24 cellular contexts compared by ENCODE assay signal in genomic region chr1:177137814-177138213, GRCh38. TPM values are rescaled to one million over a fixed set of nuclear protein-coding genes. Genes with fewer than 3 reads are reported as not detected.
DNase-seq lines count a peak whose midpoint lies in the region; FAIRE-seq and TF ChIP-seq lines count a peak whose summit lies in the region.
"Had no signal": no experiment of that assay in that cellular context is flagged by ENCODE, and none has a peak within 500 bp of the region (broad histone marks: within the 10 kb centered on the region; RNA-seq: fewer than 3 reads in every experiment).

No MANE protein-coding gene starts in this region.

- peaks cover 5 to 6% of the 10 kb centered on the region in 2 experiments for H3K4me1 Mint-ChIP-seq in H9
- H3K4me1 Mint-ChIP-seq in activated CD4-positive, alpha-beta memory T cell treated with anti-CD3 and anti-CD28 coated beads, Interleukin-2, amount 10 ng/mL, durations not matched to agents 7 days and 5 days: no peaks in the 10 kb centered on the region
- H3K4me1 Mint-ChIP-seq: CD8-positive, alpha-beta memory T cell had no signal

- FAIRE-seq in small intestine (lab: Jason Lieb, UNC): no peak
- FAIRE-seq: A549, GM12891 had no signal

- no peak overlapping the region for H4K8ac ChIP-seq in H9 (replicated peaks; ENCODE audit: insufficient read length, low read depth, low read length)

- H3K4ac ChIP-seq in H9 (ENCODE audit: low read depth, low read length): no peak overlapping the region

- in situ Hi-C loops in ACHN (cut with HindIII; ENCODE audit: low pct_ligation_motif_present, low pct_unique_long_range_greater_than_20kb, low sequenced_read_pairs): no loop called here

- H3K9me3 ChIP-seq in H9 (ENCODE audit: control insufficient read depth, low read depth, low read length): no peaks in the 10 kb centered on the region
- no peaks in the 10 kb centered on the region for H3K9me3 ChIP-seq in WERI-Rb-1 (ENCODE audit: severe bottlenecking)
- H3K9me3 ChIP-seq in small intestine (ENCODE audit: control insufficient read depth, low read depth): no peaks in the 10 kb centered on the region
- H3K9me3 ChIP-seq: A549, HAP-1, SK-N-SH had no signal

- H2BK20ac ChIP-seq in H9 (ENCODE audit: low read depth, low read length, poor library complexity, severe bottlenecking): no peak overlapping the region

- no peak overlapping the region for H3K4me2 ChIP-seq in H9 (ENCODE audit: insufficient read depth, insufficient read length, low read length)
- H3K4me2 ChIP-seq: A549, SK-N-SH had no signal

- H3K4me3 Mint-ChIP-seq in H9: no peak overlapping the region
- no peak overlapping the region for H3K4me3 Mint-ChIP-seq in activated CD4-positive, alpha-beta memory T cell treated with anti-CD3 and anti-CD28 coated beads, Interleukin-2, amount 10 ng/mL, durations not matched to agents 7 days and 5 days
- H3K4me3 Mint-ChIP-seq: CD8-positive, alpha-beta memory T cell had no signal

- H2BK5ac ChIP-seq in H9 (ENCODE audit: insufficient read length, low read length): no peak overlapping the region

- WGBS in H9 (ENCODE audit: extremely low coverage, insufficient read length, low lambda C conversion rate): no CpG with 5 or more reads among the region's 1 CpG
- WGBS in small intestine, 3 donors: 14 to 36% (median 35%) methylated on average over 1 of the region's 1 CpG

- H3K23me2 ChIP-seq in H9 (ENCODE audit: insufficient read length, low read depth, low read length, poor library complexity, severe bottlenecking): no peaks in the 10 kb centered on the region

- H3K79me2 ChIP-seq in H9 (ENCODE audit: insufficient read depth, low read length): no peaks in the 10 kb centered on the region

- H2BK12ac ChIP-seq in H9 (ENCODE audit: insufficient read length, low read depth, low read length): no peak overlapping the region

- H3K27me3 ChIP-seq in H9 (ENCODE audit: insufficient read depth, low read length) (no peaks in the 10 kb centered on the region), WERI-Rb-1 (ENCODE audit: insufficient read depth, low read depth, severe bottlenecking) (no peaks in the 10 kb centered on the region), small intestine (ENCODE audit: control insufficient read depth in 2 of 2, insufficient read depth in 2 of 2, low read length in 2 of 2) (no peaks in the 10 kb centered on the region)

- H3K36me3 ChIP-seq in WERI-Rb-1: no peaks in the 10 kb centered on the region
- H3K36me3 ChIP-seq in small intestine (ENCODE audit: control insufficient read depth in 2 of 2, insufficient read depth in 2 of 2, low read length in 2 of 2): no peaks in the 10 kb centered on the region
- H3K36me3 ChIP-seq: HAP-1 had no signal

- H2BK120ac ChIP-seq in H9 (ENCODE audit: low read depth, low read length, poor library complexity, severe bottlenecking): no peak overlapping the region

- no peaks in the 10 kb centered on the region; the same call in 1 of the 2 replicates for H3K27me3 Mint-ChIP-seq in H9 (ENCODE audit: low read depth)
- no peaks in the 10 kb centered on the region for H3K27me3 Mint-ChIP-seq in activated CD4-positive, alpha-beta memory T cell treated with anti-CD3 and anti-CD28 coated beads, Interleukin-2, amount 10 ng/mL, durations not matched to agents 7 days and 5 days

- peaks cover 0 to 2% (median 0%) of the 10 kb centered on the region in 3 experiments; a peak in 1 of 7 replicates for H3K36me3 Mint-ChIP-seq in H9 (ENCODE audit: insufficient read depth in 1 of 3, low read depth in 3 of 3)
- H3K36me3 Mint-ChIP-seq in activated CD4-positive, alpha-beta memory T cell treated with anti-CD3 and anti-CD28 coated beads, Interleukin-2, amount 10 ng/mL, durations not matched to agents 7 days and 5 days (ENCODE audit: low read depth): no peaks in the 10 kb centered on the region
- H3K36me3 Mint-ChIP-seq: CD8-positive, alpha-beta memory T cell had no signal

- DNase-seq in ACHN: peak; percentile 2
- no peak for DNase-seq in H9
- DNase-seq in WERI-Rb-1: no peak
- DNase-seq in iPS-NIHi11 (ENCODE audit: low spot score): peak; percentile 12
- DNase-seq in small intestine: no peak
- DNase-seq in NCI-H748 treated with DMSO at 0.1 percent for 48 hours (lab: John Stamatoyannopoulos, UW): no peak
- no peak for DNase-seq in activated CD4-positive, alpha-beta memory T cell treated with anti-CD3 and anti-CD28 coated beads, Interleukin-2, amount 10 ng/mL, durations not matched to agents 7 days and 5 days
- no peak for DNase-seq in cerebellar nuclear complex (lab: John Stamatoyannopoulos, UW)
- DNase-seq: C1 segment of cervical spinal cord; Calu3; CD8-positive, alpha-beta memory T cell; DMS153; KBM-7; NCI-H1105 treated with DMSO at 0.1 percent for 48 hours; NCI-H2029 treated with DMSO at 0.1 percent for 48 hours; NCI-H2171 treated with DMSO at 0.1 percent for 48 hours; NCI-H69; NK-92 treated with Interleukin-12 subunit alpha and Interleukin-12 subunit beta, amount 100 ng/mL, for 24 hours; SIG-M5; SK-N-SH had no signal

- no peaks in the 10 kb centered on the region for H4K20me1 ChIP-seq in H9 (ENCODE audit: control insufficient read depth, insufficient read depth, insufficient read length)

- H3K23ac ChIP-seq in H9 (ENCODE audit: insufficient read length, low read depth, low read length): no peak overlapping the region

- no peak overlapping the region for H3K18ac ChIP-seq in H9 (ENCODE audit: insufficient read length, low read depth, low read length)

- H3K9ac ChIP-seq in H9 (ENCODE audit: extremely low read depth, insufficient read length, low read length): no peak overlapping the region
- H3K9ac ChIP-seq: SK-N-SH had no signal

- H2AK5ac ChIP-seq in H9 (ENCODE audit: insufficient read length, low read length): no peak overlapping the region

- CTCF ChIA-PET in activated CD4-positive, alpha-beta memory T cell treated with anti-CD3 and anti-CD28 coated beads, Interleukin-2, amount 10 ng/mL, durations not matched to agents 7 days and 5 days (lab: Charles Lee): no interaction called here

- no peak overlapping the region for H3K27ac ChIP-seq in H9 (ENCODE audit: insufficient read length, low read depth, low read length)
- no peak overlapping the region for H3K27ac ChIP-seq in WERI-Rb-1
- H3K27ac ChIP-seq in small intestine (ENCODE audit: low read depth in 1 of 2, low read length in 1 of 2): no peak overlapping the region
- H3K27ac ChIP-seq: A549 had no signal

- no peak overlapping the region for H4K5ac ChIP-seq in H9 (ENCODE audit: insufficient read length, low read depth, low read length)

- H3K56ac ChIP-seq in H9 (ENCODE audit: insufficient read length, low read depth, low read length): no peak overlapping the region

- TF ChIP-seq CTCF in H9 (conservative IDR thresholded peaks at IDR 0.05): peak; percentile 59
- peak; percentile 36; the same call in 1 of the 2 replicates for TF ChIP-seq CTCF in WERI-Rb-1 (IDR thresholded peaks at IDR 0.05; ENCODE audit: low read depth, low read length)

- no peak overlapping the region for H3K4me3 ChIP-seq in WERI-Rb-1 (ENCODE audit: low read depth, low read length)
- no peak overlapping the region for H3K4me3 ChIP-seq in small intestine (ENCODE audit: low read depth in 1 of 2, low read length in 2 of 2)
- H3K4me3 ChIP-seq: A549, HAP-1 had no signal

- no peak overlapping the region for H2AFZ ChIP-seq in H9 (ENCODE audit: low read length)

- no peak overlapping the region for H3T11ph ChIP-seq in H9 (ENCODE audit: low read length)

- H3K27ac Mint-ChIP-seq in H9: no peak overlapping the region
- H3K27ac Mint-ChIP-seq in activated CD4-positive, alpha-beta memory T cell treated with anti-CD3 and anti-CD28 coated beads, Interleukin-2, amount 10 ng/mL, durations not matched to agents 7 days and 5 days: no peak overlapping the region
- H3K27ac Mint-ChIP-seq: CD8-positive, alpha-beta memory T cell had no signal

- no peak overlapping the region for H2BK15ac ChIP-seq in H9 (ENCODE audit: low read depth, low read length)

- H3K4me1 ChIP-seq in H9 (ENCODE audit: insufficient read depth, low read length): no peaks in the 10 kb centered on the region; the same call in 1 of the 2 replicates
- no peaks in the 10 kb centered on the region for H3K4me1 ChIP-seq in small intestine (ENCODE audit: control insufficient read depth in 2 of 2, insufficient read depth in 1 of 2, low read depth in 1 of 2, low read length in 1 of 2)
- H3K4me1 ChIP-seq: A549, HAP-1 had no signal

- H4K91ac ChIP-seq in H9 (ENCODE audit: insufficient read length, low read depth, low read length): no peak overlapping the region

- H3K9me3 Mint-ChIP-seq in H9: no peaks in the 10 kb centered on the region
- no peaks in the 10 kb centered on the region for H3K9me3 Mint-ChIP-seq in activated CD4-positive, alpha-beta memory T cell treated with anti-CD3 and anti-CD28 coated beads, Interleukin-2, amount 10 ng/mL, durations not matched to agents 7 days and 5 days

- H3K14ac ChIP-seq in H9 (ENCODE audit: insufficient read depth, low read length): no peak overlapping the region

- H3K79me1 ChIP-seq in H9 (ENCODE audit: insufficient read depth, low read depth, low read length, poor library complexity, severe bottlenecking): no peaks in the 10 kb centered on the region

- POLR2A ChIA-PET in activated CD4-positive, alpha-beta memory T cell treated with anti-CD3 and anti-CD28 coated beads, Interleukin-2, amount 10 ng/mL, durations not matched to agents 7 days and 5 days (lab: Charles Lee): no interaction called here

RNA-seq across cellular contexts. Expression of gene ASTN1, which starts 26.7 kb away (rescaled TPM):
- total RNA-seq in H9 (2021): 0.94 and 0.98 TPM in 2 replicates
- under 1 TPM in 1 of 3 donors, not detected in 2; 0.90 TPM for polyA plus RNA-seq in small intestine
- total RNA-seq in activated CD4-positive, alpha-beta memory T cell treated with anti-CD3 and anti-CD28 coated beads, Interleukin-2, amount 10 ng/mL, durations not matched to agents 7 days and 5 days: not detected
- total RNA-seq: Calu3; CD8-positive, alpha-beta memory T cell; G401 had no signal
- polyA plus RNA-seq: A549; CD8-positive, alpha-beta memory T cell had no signal

RNA-seq across cellular contexts. Expression of gene BRINP2, which starts 32.9 kb away (rescaled TPM):
- not detected in 2 replicates for total RNA-seq in H9 (2021)
- under 1 TPM in 2 of 3 donors, not detected in 1; 0.16 to 0.27 TPM for polyA plus RNA-seq in small intestine
- total RNA-seq in activated CD4-positive, alpha-beta memory T cell treated with anti-CD3 and anti-CD28 coated beads, Interleukin-2, amount 10 ng/mL, durations not matched to agents 7 days and 5 days: not detected
- total RNA-seq: Calu3; CD8-positive, alpha-beta memory T cell; G401 had no signal
- polyA plus RNA-seq: CD8-positive, alpha-beta memory T cell had no signal

Comparison
In these comparisons a context has a peak if more than half of its experiments do, and no peak if none do; other contexts are left out.
1. DNase-seq: peak in ACHN (single experiment) and iPS-NIHi11 (single experiment); none in H9 (single experiment), WERI-Rb-1 (single experiment), small intestine (single experiment), NCI-H748 treated with DMSO at 0.1 percent for 48 hours (single experiment), activated CD4-positive, alpha-beta memory T cell treated with anti-CD3 and anti-CD28 coated beads, Interleukin-2, amount 10 ng/mL, durations not matched to agents 7 days and 5 days (single experiment) and cerebellar nuclear complex (0 of 2).